Comparison of ENCODE assay signal across 6 cellular contexts in genomic region chr5:181189363-181189961, GRCh38. TPM values are rescaled to one million over a fixed set of nuclear protein-coding genes. Genes with fewer than 3 reads are reported as not detected.
DNase-seq lines count a peak whose midpoint lies in the region; ATAC-seq, FAIRE-seq and TF ChIP-seq lines count a peak whose summit lies in the region.

No MANE protein-coding gene starts in this region.

- H3K27ac ChIP-seq in lower lobe of right lung, result peak overlapping the region; percentile 89

- FAIRE-seq in GM18507 (lab: Jason Lieb, UNC), result peak; percentile 48

- peaks cover 18% of the 10 kb centered on the region for H3K4me1 ChIP-seq in lower lobe of right lung

- H3K27me3 ChIP-seq in lower lobe of right lung (ENCODE audit: low read depth), result no peaks in the 10 kb centered on the region

- peak overlapping the region; percentile 84 for H3K4me3 ChIP-seq in lower lobe of right lung

- no peaks in the 10 kb centered on the region for H3K9me3 ChIP-seq in lower lobe of right lung

- intact Hi-C loops in lower lobe of right lung (cut with DNase I), result no loop called here

- H3K36me3 ChIP-seq in lower lobe of right lung, result no peaks in the 10 kb centered on the region

- DNase-seq in GM18507 (ENCODE audit: extremely low spot score, insufficient read length, low read depth) (no peak), lower lobe of right lung (no peak), NCI-H82 treated with DMSO at 0.1 percent for 48 hours (lab: John Stamatoyannopoulos, UW; ENCODE audit: unreplicated experiment) (no peak), NCI-H2029 (lab: John Stamatoyannopoulos, UW) (no peak)
- DNase-seq in activated T-helper 9 cell treated with anti-CD3 and anti-CD28 coated beads, Interleukin-2, amount 50 U/mL, for 16 hours (ENCODE audit: low read depth), result peak; percentile 46

- ATAC-seq in lower lobe of right lung (no peak), GM18873 (IDR thresholded peaks at IDR 0.05; ENCODE audit: low FRiP score, unreplicated experiment) (no peak)

- TF ChIP-seq CTCF in lower lobe of right lung (IDR thresholded peaks at IDR 0.05), result no peak

RNA-seq across cellular contexts. Expression of gene TRIM7, which starts 15.5 kb away (rescaled TPM):
- 4.3 TPM for total RNA-seq in lower lobe of right lung

RNA-seq across cellular contexts. Expression of gene TRIM41, which starts 33.6 kb away (rescaled TPM):
- 29.1 TPM for total RNA-seq in lower lobe of right lung

RNA-seq across cellular contexts. Expression of gene OR2V2, which starts 42.1 kb away (rescaled TPM):
- not detected for total RNA-seq in lower lobe of right lung

RNA-seq across cellular contexts. Expression of gene RACK1, which starts 54.2 kb away (rescaled TPM):
- 1,202 TPM for total RNA-seq in lower lobe of right lung

RNA-seq across cellular contexts. Expression of gene OR2V1, which starts 58.5 kb away (rescaled TPM):
- not detected for total RNA-seq in lower lobe of right lung
